Comparison of ENCODE assay signal across 27 cellular contexts in genomic region chr1:42742617-42743301, GRCh38. TPM values are rescaled to one million over a fixed set of nuclear protein-coding genes. Genes with fewer than 3 reads are reported as not detected.
DNase-seq lines count a peak whose midpoint lies in the region; ATAC-seq and TF ChIP-seq lines count a peak whose summit lies in the region.
"Had no signal": no experiment of that assay in that cellular context is flagged by ENCODE, and none has a peak within 500 bp of the region (broad histone marks: within the 10 kb centered on the region; RNA-seq: fewer than 3 reads in every experiment).

No MANE protein-coding gene starts in this region.

- DNase-seq in SK-N-MC (ENCODE audit: low read depth, low spot score) (no peak), foreskin keratinocyte (peak in 1 of 2 donors; percentile 61), progenitor cell of endocrine pancreas (ENCODE audit: low spot score, unreplicated experiment) (no peak), endothelial cell (ENCODE audit: low spot score) (no peak), iPS-NIHi7 (ENCODE audit: extremely low spot score) (no peak)
- no peak for DNase-seq in stimulated activated CD4-positive, alpha-beta T cell treated with anti-CD3 and anti-CD28 coated beads, Interleukin-12 subunit alpha, Interleukin-12 subunit beta, amount 100 ng/mL, for 4 hours
- DNase-seq: activated CD4-positive, alpha-beta memory T cell treated with anti-CD3 and anti-CD28 coated beads for 36 hours; activated CD8-positive, alpha-beta memory T cell treated with anti-CD3 and anti-CD28 coated beads, Interleukin-2, amount 50 U/mL, for 48 hours; activated naive CD8-positive, alpha-beta T cell treated with anti-CD3 and anti-CD28 coated beads, Interleukin-2, amount 50 U/mL, for 24 hours; H7; NCI-H1092 treated with DMSO at 0.1 percent for 48 hours; NCI-H2029; NCI-H226; NCI-H774; OCI-M1; spleen; stimulated activated CD4-positive, alpha-beta T cell treated with anti-CD3 and anti-CD28 coated beads, Interleukin-4, amount 100 ng/mL, for 1 hour; stimulated activated naive B cell treated with anti-CD40 and anti-IgM and Interleukin-4, amounts not matched to agents 10 μg/mL and 1 μg/mL and 100 μg/mL, for 72 hours had no signal

- no peaks in the 10 kb centered on the region for H3K9me3 ChIP-seq in HEK293 (ENCODE audit: control insufficient read depth, insufficient read depth, low read depth, low read length)
- H3K9me3 ChIP-seq in SK-N-MC (ENCODE audit: low read depth, low read length), result no peaks in the 10 kb centered on the region
- H3K9me3 ChIP-seq: esophagus muscularis mucosa, spleen had no signal

- H3K9ac ChIP-seq in SK-N-MC (ENCODE audit: insufficient read length), result no peak overlapping the region

- no peaks in the 10 kb centered on the region for H3K27me3 ChIP-seq in foreskin keratinocyte
- H3K27me3 ChIP-seq: esophagus muscularis mucosa, spleen had no signal

- POLR2A ChIA-PET in HEK293 (lab: Yijun Ruan, JAX), result interaction anchor here (0.6 to 1.6 kb wide), 2 partner anchors 11 to 60 kb away, joined by 4 to 8 read pairs; partner anchors contain the start of gene YBX1

- no peak overlapping the region for H3K27ac ChIP-seq in HEK293 (ENCODE audit: extremely low read depth, low read depth, low read length)
- peak overlapping the region; percentile 43; the same call in 1 of the 2 replicates for H3K27ac ChIP-seq in SK-N-MC
- peak overlapping the region; percentile 50 for H3K27ac ChIP-seq in foreskin keratinocyte
- H3K27ac ChIP-seq: C4-2B, esophagus muscularis mucosa, HL-60, spleen had no signal

- H3K9me3 Mint-ChIP-seq in progenitor cell of endocrine pancreas (ENCODE audit: low read depth), result no peaks in the 10 kb centered on the region
- H3K9me3 Mint-ChIP-seq in endothelial cell (ENCODE audit: unreplicated experiment), result no peaks in the 10 kb centered on the region
- H3K9me3 Mint-ChIP-seq: activated CD4-positive, alpha-beta memory T cell treated with anti-CD3 and anti-CD28 coated beads for 36 hours; activated naive CD8-positive, alpha-beta T cell treated with anti-CD3 and anti-CD28 coated beads, Interleukin-2, amount 50 U/mL, for 24 hours; stimulated activated naive B cell treated with anti-CD40 and anti-IgM and Interleukin-4, amounts not matched to agents 10 μg/mL and 1 μg/mL and 100 μg/mL, for 72 hours had no signal

- peak; percentile 65 for ATAC-seq in foreskin keratinocyte
- ATAC-seq: activated naive CD8-positive, alpha-beta T cell treated with anti-CD3 and anti-CD28 coated beads, Interleukin-2, amount 50 U/mL, for 24 hours; Right ventricle myocardium inferior; stimulated activated naive B cell treated with anti-CD40 and anti-IgM and Interleukin-4, amounts not matched to agents 10 μg/mL and 1 μg/mL and 100 μg/mL, for 72 hours had no signal

- CTCF ChIA-PET in HEK293 (lab: Yijun Ruan, JAX), result interaction anchor here (1.9 kb wide), 1 partner anchor 164 kb away, joined by 7 read pairs; no protein-coding TSS in a partner anchor

- H3K4me3 ChIP-seq in HEK293 (ENCODE audit: low read depth, low read length), result no peak overlapping the region
- H3K4me3 ChIP-seq in SK-N-MC, result no peak overlapping the region
- H3K4me3 ChIP-seq: esophagus muscularis mucosa, spleen had no signal

- TF ChIP-seq CTCF in HEK293 (tag by site-specific recombination; IDR thresholded peaks at IDR 0.05) (no peak), foreskin keratinocyte (conservative IDR thresholded peaks at IDR 0.05) (no peak), progenitor cell of endocrine pancreas (IDR thresholded peaks at IDR 0.05; ENCODE audit: unreplicated experiment) (no peak), endothelial cell (IDR thresholded peaks at IDR 0.05; ENCODE audit: unreplicated experiment) (no peak)

- H3K27ac Mint-ChIP-seq in progenitor cell of endocrine pancreas, result peak overlapping the region; percentile 14
- H3K27ac Mint-ChIP-seq in endothelial cell (ENCODE audit: unreplicated experiment), result no peak overlapping the region
- H3K27ac Mint-ChIP-seq: activated CD4-positive, alpha-beta memory T cell treated with anti-CD3 and anti-CD28 coated beads for 36 hours; activated naive CD8-positive, alpha-beta T cell treated with anti-CD3 and anti-CD28 coated beads, Interleukin-2, amount 50 U/mL, for 24 hours; stimulated activated naive B cell treated with anti-CD40 and anti-IgM and Interleukin-4, amounts not matched to agents 10 μg/mL and 1 μg/mL and 100 μg/mL, for 72 hours had no signal

- peaks cover 13% of the 10 kb centered on the region for H3K4me1 Mint-ChIP-seq in progenitor cell of endocrine pancreas (ENCODE audit: low read depth)
- H3K4me1 Mint-ChIP-seq in endothelial cell (ENCODE audit: unreplicated experiment), result no peaks in the 10 kb centered on the region
- H3K4me1 Mint-ChIP-seq: activated naive CD8-positive, alpha-beta T cell treated with anti-CD3 and anti-CD28 coated beads, Interleukin-2, amount 50 U/mL, for 24 hours had no signal

- H3K4me1 ChIP-seq in HEK293 (ENCODE audit: control insufficient read depth, insufficient read depth, low read length) (no peaks in the 10 kb centered on the region), foreskin keratinocyte (peaks cover 17% of the 10 kb centered on the region)
- H3K4me1 ChIP-seq: esophagus muscularis mucosa had no signal

- H3K36me3 Mint-ChIP-seq in progenitor cell of endocrine pancreas (ENCODE audit: insufficient read depth) (peaks cover 1% of the 10 kb centered on the region), endothelial cell (ENCODE audit: low read depth, unreplicated experiment) (peaks cover 17% of the 10 kb centered on the region)

- H3K4me3 Mint-ChIP-seq in progenitor cell of endocrine pancreas (ENCODE audit: low read depth), result no peak overlapping the region
- H3K4me3 Mint-ChIP-seq in endothelial cell (ENCODE audit: unreplicated experiment), result no peak overlapping the region
- H3K4me3 Mint-ChIP-seq: activated CD4-positive, alpha-beta memory T cell treated with anti-CD3 and anti-CD28 coated beads for 36 hours; activated naive CD8-positive, alpha-beta T cell treated with anti-CD3 and anti-CD28 coated beads, Interleukin-2, amount 50 U/mL, for 24 hours; stimulated activated naive B cell treated with anti-CD40 and anti-IgM and Interleukin-4, amounts not matched to agents 10 μg/mL and 1 μg/mL and 100 μg/mL, for 72 hours had no signal

- H3K36me3 ChIP-seq in HEK293 (ENCODE audit: control insufficient read depth in 2 of 2, insufficient read depth in 1 of 2, low read length in 2 of 2), result peaks cover 0 to 24% of the 10 kb centered on the region in 2 experiments; a peak in 2 of 3 replicates
- no peaks in the 10 kb centered on the region; the same call in 1 of the 2 replicates for H3K36me3 ChIP-seq in SK-N-MC (ENCODE audit: insufficient read depth, low read length)

- H3K27me3 Mint-ChIP-seq in progenitor cell of endocrine pancreas (no peaks in the 10 kb centered on the region), endothelial cell (ENCODE audit: unreplicated experiment) (peaks cover 3% of the 10 kb centered on the region)
- H3K27me3 Mint-ChIP-seq: activated CD4-positive, alpha-beta memory T cell treated with anti-CD3 and anti-CD28 coated beads for 36 hours; activated naive CD8-positive, alpha-beta T cell treated with anti-CD3 and anti-CD28 coated beads, Interleukin-2, amount 50 U/mL, for 24 hours; stimulated activated naive B cell treated with anti-CD40 and anti-IgM and Interleukin-4, amounts not matched to agents 10 μg/mL and 1 μg/mL and 100 μg/mL, for 72 hours had no signal

TF ChIP-seq in HEK293, 187 proteins besides CTCF, POLR2A, EP300 and RAD21:
- TF ChIP-seq ZNF501 (tag by site-specific recombination; IDR thresholded peaks at IDR 0.05) (no peak), ZFHX2 (tag by site-specific recombination; conservative IDR thresholded peaks at IDR 0.05) (0 out of 2 replicates have a peak, but pooled peaks have one; percentile 31)

RNA-seq across cellular contexts. Expression of gene CLDN19, which starts 2.7 kb away (rescaled TPM):
- total RNA-seq in foreskin keratinocyte (not detected in 2 replicates), progenitor cell of endocrine pancreas (7.8 and 8.2 TPM in 2 replicates), endothelial cell (ENCODE audit: unreplicated experiment) (not detected)
- polyA plus RNA-seq in foreskin keratinocyte, result not detected in 2 replicates
- total RNA-seq: activated CD4-positive, alpha-beta memory T cell treated with anti-CD3 and anti-CD28 coated beads for 36 hours; frontal cortex; LHCN-M2; Right ventricle myocardium inferior; temporal lobe had no signal

RNA-seq across cellular contexts. Expression of gene P3H1, which starts 24.1 kb away (rescaled TPM):
- total RNA-seq in foreskin keratinocyte, result 30.4 and 36.1 TPM in 2 replicates
- 29.6 and 34.4 TPM in 2 replicates for polyA plus RNA-seq in foreskin keratinocyte
- 68.6 and 72.9 TPM in 2 replicates for total RNA-seq in progenitor cell of endocrine pancreas
- total RNA-seq in endothelial cell (ENCODE audit: unreplicated experiment), result 178 TPM

RNA-seq across cellular contexts. Expression of gene C1orf50, which starts 24.3 kb away (rescaled TPM):
- total RNA-seq in foreskin keratinocyte (4.2 and 4.5 TPM in 2 replicates), progenitor cell of endocrine pancreas (9.7 and 12.0 TPM in 2 replicates), endothelial cell (ENCODE audit: unreplicated experiment) (11.3 TPM)
- polyA plus RNA-seq in foreskin keratinocyte, result 7.8 and 8.5 TPM in 2 replicates

RNA-seq across cellular contexts. Expression of gene TMEM269, which starts 42.0 kb away (rescaled TPM):
- total RNA-seq in foreskin keratinocyte (not detected in 2 replicates), progenitor cell of endocrine pancreas (0.42 and 0.48 TPM in 2 replicates), endothelial cell (ENCODE audit: unreplicated experiment) (0.38 TPM)
- polyA plus RNA-seq in foreskin keratinocyte, result 0.02 TPM in 1 of 2 replicates, not detected in the other
- total RNA-seq: LHCN-M2, Right ventricle myocardium inferior had no signal
- polyA plus RNA-seq: liver had no signal
